ENCODE assay signal across 29 cellular contexts in the genomic region with DNA sequence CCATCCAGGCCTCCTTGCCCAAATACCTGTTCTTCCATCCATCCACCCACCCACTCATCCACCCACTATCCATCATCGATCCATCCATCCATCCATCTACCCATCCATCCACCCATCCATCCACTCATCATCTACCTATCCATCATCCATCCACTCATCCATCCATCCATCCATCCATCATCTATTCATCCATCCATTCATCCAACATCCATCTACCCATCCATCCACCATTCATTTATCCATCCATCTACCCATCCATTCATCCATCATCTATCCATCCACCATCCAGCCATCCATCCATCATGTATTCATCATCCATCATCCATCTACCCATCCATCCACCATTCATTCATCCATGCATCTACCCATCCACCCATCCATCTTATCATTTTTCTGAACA.
"Had no signal": no experiment of that assay in that cellular context is flagged by ENCODE, and none has a peak within 500 bp of the region (broad histone marks: within the 10 kb centered on the region; RNA-seq: fewer than 3 reads in every experiment).

No MANE protein-coding gene starts in this region.

- H3K4me3 ChIP-seq: neural progenitor cell, ovary, psoas muscle, skin epidermis, smooth muscle cell, spleen, suprapubic skin, testis, tibial artery, transverse colon, upper lobe of right lung, uterus had no signal

- ATAC-seq: naive thymus-derived CD4-positive, alpha-beta T cell; natural killer cell; psoas muscle; right cardiac atrium; sciatic nerve; stimulated activated memory B cell treated with anti-CD40 and anti-IgM and Interleukin-4, amounts not matched to agents 10 μg/mL and 1 μg/mL and 100 μg/mL, for 72 hours; stimulated activated naive CD8-positive, alpha-beta T cell treated with anti-CD3 and anti-CD28 coated beads, Interleukin-15, amount 100 ng/mL, for 72 hours; stimulated activated naive CD8-positive, alpha-beta T cell treated with anti-CD3 and anti-CD28 coated beads, Interleukin-15, Interleukin-2, amounts not matched to agents 100 U/mL and 50 U/mL, for 24 hours; upper lobe of right lung had no signal

- H3K79me2 ChIP-seq: parathyroid adenoma had no signal

- DNase-seq: naive thymus-derived CD4-positive, alpha-beta T cell; natural killer cell; nucleus accumbens; ovary; psoas muscle; right cardiac atrium; spleen; stimulated activated CD4-positive, alpha-beta T cell treated with anti-CD3 and anti-CD28 coated beads, Interleukin-12 subunit alpha, Interleukin-12 subunit beta, amount 100 ng/mL, for 4 hours; stimulated activated CD4-positive, alpha-beta T cell treated with anti-CD3 and anti-CD28 coated beads, Interleukin-1b, Interleukin-23, amount 100 ng/mL, for 48 hours; stimulated activated CD4-positive, alpha-beta T cell treated with anti-CD3 and anti-CD28 coated beads, Interleukin-4, amount 100 ng/mL, for 1 hour; stimulated activated CD4-positive, alpha-beta T cell treated with anti-CD3 and anti-CD28 coated beads, Interleukin-4, amount 100 ng/mL, for 4 hours; stimulated activated CD8-positive, alpha-beta memory T cell treated with anti-CD3 and anti-CD28 coated beads, Interleukin-4, amount 100 ng/mL, for 48 hours; stimulated activated naive CD4-positive, alpha-beta T cell; stimulated activated naive CD8-positive, alpha-beta T cell treated with anti-CD3 and anti-CD28 coated beads, Interleukin-15, amount 100 ng/mL, for 72 hours; stimulated activated naive CD8-positive, alpha-beta T cell treated with anti-CD3 and anti-CD28 coated beads, Interleukin-15, Interleukin-2, amounts not matched to agents 100 U/mL and 50 U/mL, for 24 hours; substantia nigra; testis; tibial artery; transverse colon; upper lobe of right lung; uterus had no signal

- H2AFZ ChIP-seq: neural progenitor cell, parathyroid adenoma had no signal

- H3K9me3 ChIP-seq: neutrophil, ovary, psoas muscle, spleen, suprapubic skin, testis, tibial artery, transverse colon, upper lobe of right lung, uterus had no signal

- H3K9ac ChIP-seq: neural progenitor cell, parathyroid adenoma had no signal

- H3K27ac ChIP-seq: neural progenitor cell, neutrophil, ovary, parathyroid adenoma, psoas muscle, skin epidermis, spleen, suprapubic skin, testis, tibial artery, transverse colon, upper lobe of right lung, uterus had no signal

- H3K4me2 ChIP-seq: neural progenitor cell, smooth muscle cell had no signal

- H3K27me3 ChIP-seq: neural progenitor cell, neutrophil, ovary, suprapubic skin, testis, transverse colon, upper lobe of right lung, uterus had no signal

- H3K4me1 ChIP-seq: neural progenitor cell, parathyroid adenoma, psoas muscle, suprapubic skin, testis, tibial artery, transverse colon, upper lobe of right lung, uterus had no signal

- H3K36me3 ChIP-seq: neural progenitor cell, neutrophil, ovary, spleen, suprapubic skin, tibial artery, transverse colon, upper lobe of right lung, uterus had no signal
